ENCODE assay signal across 8 cellular contexts in genomic region chr7:26864309-26865093, GRCh38. TPM values are rescaled to one million over a fixed set of nuclear protein-coding genes. Genes with fewer than 3 reads are reported as not detected.
A peak's percentile ranks its signal among the peaks of the same experiment; 100 is the strongest.
DNase-seq lines count a peak whose midpoint lies in the region; ATAC-seq and TF ChIP-seq lines count a peak whose summit lies in the region.

TSS of gene SKAP2 (minus strand) at chr7:26864590. CDS start at chr7:26864429, 161 bp downstream.

- H3K9ac ChIP-seq in BLaER1 treated with 17β-estradiol and CSF1 and Interleukin-3, amounts not matched to agents 10 nM and 100 nM, result no peak within 1 kb of the TSS

- ATAC-seq in GM19324 (IDR thresholded peaks at IDR 0.05; ENCODE audit: low FRiP score, unreplicated experiment) (peak; percentile 95), HG03469 (IDR thresholded peaks at IDR 0.05; ENCODE audit: unreplicated experiment) (peak; percentile 80)
- ATAC-seq in activated CD8-positive, alpha-beta T cell treated with anti-CD3 and anti-CD28 coated beads, Interleukin-2, amount 10 ng/mL, durations not matched to agents 7 days and 5 days, result peak; percentile 95

- H3K27ac ChIP-seq in BLaER1 treated with 17β-estradiol and CSF1 and Interleukin-3, amounts not matched to agents 10 nM and 100 nM, result 0 out of 22 replicates have a peak within 1 kb of the TSS, but pooled peaks of 1 of the 11 experiments have one; percentile 8

- H3K4me3 ChIP-seq in BLaER1 treated with 17β-estradiol and CSF1 and Interleukin-3, amounts not matched to agents 10 nM and 100 nM, result peak within 1 kb of the TSS in 4 of 10 experiments; percentile 2 to 24 (median 10); a peak in 3 of 20 replicates
- peak within 1 kb of the TSS; percentile 56 for H3K4me3 ChIP-seq in lower leg skin (ENCODE audit: low read depth, poor library complexity, severe bottlenecking)

- H3K4me3 Mint-ChIP-seq in activated CD8-positive, alpha-beta T cell treated with anti-CD3 and anti-CD28 coated beads, Interleukin-2, amount 10 ng/mL, durations not matched to agents 7 days and 5 days, result peak within 1 kb of the TSS; percentile 92

- H3K9me3 ChIP-seq in BLaER1 treated with 17β-estradiol and CSF1 and Interleukin-3, amounts not matched to agents 10 nM and 100 nM (replicated peaks in 1 of 11), result peaks cover 14 to 32% (median 28%) of the 10 kb centered on the region in 11 experiments

- no peaks in the 10 kb centered on the region for H4K20me1 ChIP-seq in BLaER1 treated with 17β-estradiol and CSF1 and Interleukin-3, amounts not matched to agents 10 nM and 100 nM

- peaks cover 22% of the 10 kb centered on the region for H3K4me1 Mint-ChIP-seq in activated CD8-positive, alpha-beta T cell treated with anti-CD3 and anti-CD28 coated beads, Interleukin-2, amount 10 ng/mL, durations not matched to agents 7 days and 5 days (ENCODE audit: low read depth)

- 1% methylated on average over 47 to 51 of the region's 52 CpGs for WGBS in lower leg skin, 2 donors

- CTCF ChIA-PET in activated CD8-positive, alpha-beta T cell treated with anti-CD3 and anti-CD28 coated beads, Interleukin-2, amount 10 ng/mL, durations not matched to agents 7 days and 5 days (lab: Charles Lee), result no interaction called here

- peaks cover 6% of the 10 kb centered on the region for H3K9me3 Mint-ChIP-seq in activated CD8-positive, alpha-beta T cell treated with anti-CD3 and anti-CD28 coated beads, Interleukin-2, amount 10 ng/mL, durations not matched to agents 7 days and 5 days (ENCODE audit: insufficient read depth)

- no peak for TF ChIP-seq CTCF in lower leg skin (IDR thresholded peaks at IDR 0.05)

- peaks cover 0 to 23% (median 14%) of the 10 kb centered on the region in 11 experiments; a peak in 15 of 22 replicates for H3K27me3 ChIP-seq in BLaER1 treated with 17β-estradiol and CSF1 and Interleukin-3, amounts not matched to agents 10 nM and 100 nM

- H3K36me3 ChIP-seq in BLaER1 treated with 17β-estradiol and CSF1 and Interleukin-3, amounts not matched to agents 10 nM and 100 nM, result peaks cover 0 to 3% (median 0%) of the 10 kb centered on the region in 11 experiments; a peak in 1 of 22 replicates

- POLR2A ChIA-PET in activated CD8-positive, alpha-beta T cell treated with anti-CD3 and anti-CD28 coated beads, Interleukin-2, amount 10 ng/mL, durations not matched to agents 7 days and 5 days (lab: Charles Lee), result no interaction called here

- H3K27me3 Mint-ChIP-seq in activated CD8-positive, alpha-beta T cell treated with anti-CD3 and anti-CD28 coated beads, Interleukin-2, amount 10 ng/mL, durations not matched to agents 7 days and 5 days (ENCODE audit: low read depth), result peaks cover 38% of the 10 kb centered on the region

- TF ChIP-seq POLR2A in lower leg skin (IDR thresholded peaks at IDR 0.05), result peak in 1 of 2 donors; percentile 23

- peak; percentile 98 for DNase-seq in NCI-H82 (lab: John Stamatoyannopoulos, UW)
- DNase-seq in activated CD8-positive, alpha-beta T cell treated with anti-CD3 and anti-CD28 coated beads, Interleukin-2, amount 10 ng/mL, durations not matched to agents 7 days and 5 days, result peak; percentile 92
- DNase-seq in ecto neural progenitor cell (ENCODE audit: low spot score), result peak; percentile 99
- peak; percentile 98 to 100 for DNase-seq in lower leg skin (ENCODE audit: low spot score in 2 of 2)
- peak; percentile 75 to 84 for DNase-seq in stimulated activated CD4-positive, alpha-beta T cell treated with anti-CD3 and anti-CD28 coated beads, Interleukin-4, amount 100 ng/mL, for 48 hours (ENCODE audit: low read depth in 2 of 2)

- H3K4me2 ChIP-seq in BLaER1 treated with 17β-estradiol and CSF1 and Interleukin-3, amounts not matched to agents 10 nM and 100 nM, result peak within 1 kb of the TSS; percentile 33 to 70 (median 57)

- H3K4me1 ChIP-seq in BLaER1 treated with 17β-estradiol and CSF1 and Interleukin-3, amounts not matched to agents 10 nM and 100 nM, result peaks cover 7 to 38% (median 14%) of the 10 kb centered on the region in 10 experiments

- intact Hi-C loops in lower leg skin (cut with DNase I; ENCODE audit: low total_unique reads), result loop anchor here (5.0 kb wide), 1 partner anchor 288 kb away; the partner anchor contains the start of gene HOXA3

- H3K27ac Mint-ChIP-seq in activated CD8-positive, alpha-beta T cell treated with anti-CD3 and anti-CD28 coated beads, Interleukin-2, amount 10 ng/mL, durations not matched to agents 7 days and 5 days, result peak within 1 kb of the TSS; percentile 83

- H3K36me3 Mint-ChIP-seq in activated CD8-positive, alpha-beta T cell treated with anti-CD3 and anti-CD28 coated beads, Interleukin-2, amount 10 ng/mL, durations not matched to agents 7 days and 5 days (ENCODE audit: low read depth), result peaks cover 9% of the 10 kb centered on the region

RNA-seq across cellular contexts. Expression of gene SKAP2, which starts in this region (rescaled TPM):
- 10 to 100 TPM in 1 of 2 experiments, 1 to 10 TPM in 1; 9.7 to 12.5 TPM for total RNA-seq in activated CD8-positive, alpha-beta T cell treated with anti-CD3 and anti-CD28 coated beads, Interleukin-2, amount 10 ng/mL, durations not matched to agents 7 days and 5 days
- total RNA-seq in lower leg skin, result 10 to 100 TPM; 13.2 to 18.2 (median 15.0) TPM
